In genomic region chr22:46969491-46969890, GRCh38 we compare ENCODE assay signal across 12 cellular contexts.
A peak's percentile ranks its signal among the peaks of the same experiment; 100 is the strongest.
DNase-seq lines count a peak whose midpoint lies in the region; ATAC-seq and TF ChIP-seq lines count a peak whose summit lies in the region.
"Had no signal": no experiment of that assay in that cellular context is flagged by ENCODE, and none has a peak within 500 bp of the region (broad histone marks: within the 10 kb centered on the region; RNA-seq: fewer than 3 reads in every experiment).

No MANE protein-coding gene starts in this region.

- H3K36me3 ChIP-seq in tibial artery, result peaks cover 4 to 6% (median 5%) of the 10 kb centered on the region in 3 donors

- no peaks in the 10 kb centered on the region for H3K4me1 ChIP-seq in tibial artery

- intact Hi-C loops in tibial artery (cut with DNase I; ENCODE audit: low total_unique reads), result no loop called here

- H3K27me3 Mint-ChIP-seq in natural killer cell treated with Interleukin-12 subunit alpha and Interleukin-12 subunit beta and Interleukin-15 and Interleukin-18, amount 100 ng/mL, for 72 hours, result no peaks in the 10 kb centered on the region
- H3K27me3 Mint-ChIP-seq: progenitor cell of endocrine pancreas, type B pancreatic cell had no signal

- no peak for TF ChIP-seq CTCF in tibial artery (IDR thresholded peaks at IDR 0.05)

- no peak overlapping the region for H3K27ac ChIP-seq in tibial artery

- no peak for TF ChIP-seq POLR2A in GM18505 (IDR thresholded peaks at IDR 0.05; ENCODE audit: borderline replicate concordance, extremely low read depth, insufficient read depth, insufficient read length)

- peak; percentile 69 for ATAC-seq in GM18505 (IDR thresholded peaks at IDR 0.05; ENCODE audit: unreplicated experiment)
- ATAC-seq in GM21390 (IDR thresholded peaks at IDR 0.05; ENCODE audit: unreplicated experiment), result peak; percentile 68
- ATAC-seq in HG03354 (IDR thresholded peaks at IDR 0.05; ENCODE audit: poor library complexity, severe bottlenecking, unreplicated experiment), result peak; percentile 84
- ATAC-seq in natural killer cell treated with Interleukin-12 subunit alpha and Interleukin-12 subunit beta and Interleukin-15 and Interleukin-18, amount 100 ng/mL, for 72 hours, result peak; percentile 74 to 84
- ATAC-seq: K562 had no signal

- H3K4me3 Mint-ChIP-seq in natural killer cell treated with Interleukin-12 subunit alpha and Interleukin-12 subunit beta and Interleukin-15 and Interleukin-18, amount 100 ng/mL, for 72 hours, result no peak overlapping the region
- H3K4me3 Mint-ChIP-seq: type B pancreatic cell had no signal

- DNase-seq in natural killer cell treated with Interleukin-12 subunit alpha and Interleukin-12 subunit beta and Interleukin-15 and Interleukin-18, amount 100 ng/mL, for 72 hours (ENCODE audit: low spot score), result no peak
- no peak for DNase-seq in RKO (ENCODE audit: low spot score)
- no peak for DNase-seq in NCI-H446 treated with DMSO at 0.1 percent for 48 hours (lab: John Stamatoyannopoulos, UW)
- no peak for DNase-seq in midbrain (lab: John Stamatoyannopoulos, UW)
- DNase-seq in tibial artery, result no peak
- DNase-seq: GF-D8 had no signal

- H3K27ac Mint-ChIP-seq in natural killer cell treated with Interleukin-12 subunit alpha and Interleukin-12 subunit beta and Interleukin-15 and Interleukin-18, amount 100 ng/mL, for 72 hours, result peak overlapping the region in 1 of 2 donors; percentile 63
- H3K27ac Mint-ChIP-seq: progenitor cell of endocrine pancreas had no signal

- no peak overlapping the region for H3K4me3 ChIP-seq in tibial artery
- H3K4me3 ChIP-seq: K562 had no signal

- no peaks in the 10 kb centered on the region for H3K9me3 ChIP-seq in tibial artery

- H3K36me3 Mint-ChIP-seq in natural killer cell treated with Interleukin-12 subunit alpha and Interleukin-12 subunit beta and Interleukin-15 and Interleukin-18, amount 100 ng/mL, for 72 hours, result no peaks in the 10 kb centered on the region
- H3K36me3 Mint-ChIP-seq: type B pancreatic cell had no signal

- H3K9me3 Mint-ChIP-seq in natural killer cell treated with Interleukin-12 subunit alpha and Interleukin-12 subunit beta and Interleukin-15 and Interleukin-18, amount 100 ng/mL, for 72 hours, result no peaks in the 10 kb centered on the region
- H3K9me3 Mint-ChIP-seq: type B pancreatic cell had no signal

- peaks cover 24 to 29% of the 10 kb centered on the region in 2 donors for H3K4me1 Mint-ChIP-seq in natural killer cell treated with Interleukin-12 subunit alpha and Interleukin-12 subunit beta and Interleukin-15 and Interleukin-18, amount 100 ng/mL, for 72 hours (ENCODE audit: low read depth in 2 of 2)

- no peaks in the 10 kb centered on the region for H3K27me3 ChIP-seq in tibial artery
